In genomic region chr5:35135239-35135700, GRCh38 we compare ENCODE assay signal across 24 cellular contexts.
"Had no signal": no experiment of that assay in that cellular context is flagged by ENCODE, and none has a peak within 500 bp of the region (broad histone marks: within the 10 kb centered on the region; RNA-seq: fewer than 3 reads in every experiment).

No MANE protein-coding gene starts in this region.

- H3K4me1 ChIP-seq: heart left ventricle, psoas muscle, right atrium auricular region had no signal

- H3K27ac ChIP-seq: esophagus squamous epithelium, heart left ventricle, psoas muscle, right atrium auricular region, stomach, suprapubic skin, transverse colon, vagina had no signal

- H3K9me3 Mint-ChIP-seq: activated naive CD4-positive, alpha-beta T cell treated with anti-CD3 and anti-CD28 coated beads, Interleukin-2, amount 10 ng/mL, durations not matched to agents 7 days and 5 days; stimulated activated effector memory CD8-positive, alpha-beta T cell treated with anti-CD3 and anti-CD28 coated beads, Interleukin-12 subunit alpha, Interleukin-12 subunit beta, amount 100 ng/mL, for 72 hours; T-helper 1 cell treated with Interleukin-12 subunit alpha and Interleukin-12 subunit beta and Interleukin-4 antibody, amounts not matched to agents 30 μg/mL and 1 μg/mL, for 36 hours had no signal

- H3K4me3 ChIP-seq: esophagus squamous epithelium, heart left ventricle, lung, psoas muscle, right atrium auricular region, stomach, suprapubic skin, transverse colon, vagina had no signal

- H3K27me3 ChIP-seq: esophagus squamous epithelium, right atrium auricular region, stomach, suprapubic skin, transverse colon, vagina had no signal

- H3K27ac Mint-ChIP-seq: activated naive CD4-positive, alpha-beta T cell treated with anti-CD3 and anti-CD28 coated beads, Interleukin-2, amount 10 ng/mL, durations not matched to agents 7 days and 5 days; endodermal cell; naive thymus-derived CD4-positive, alpha-beta T cell; stimulated activated effector memory CD8-positive, alpha-beta T cell treated with anti-CD3 and anti-CD28 coated beads, Interleukin-12 subunit alpha, Interleukin-12 subunit beta, amount 100 ng/mL, for 72 hours; T-helper 1 cell treated with Interleukin-12 subunit alpha and Interleukin-12 subunit beta and Interleukin-4 antibody, amounts not matched to agents 30 μg/mL and 1 μg/mL, for 36 hours had no signal

- DNase-seq: activated CD4-positive, alpha-beta T cell treated with anti-CD3 and anti-CD28 coated beads for 4 hours; activated CD4-positive, alpha-beta T cell treated with anti-CD3 and anti-CD28 coated beads, Interleukin-2, amount 50 U/mL, for 48 hours; activated CD4-positive, CD25-positive, alpha-beta regulatory T cell; activated effector memory CD4-positive, alpha-beta T cell treated with Interleukin-2 at 50 U/mL for 16 hours; activated naive CD4-positive, alpha-beta T cell treated with anti-CD3 and anti-CD28 coated beads, Interleukin-2, amount 10 ng/mL, durations not matched to agents 7 days and 5 days; activated T-cell treated with anti-CD3 and anti-CD28 coated beads, Interleukin-2, amount 50 U/mL, for 48 hours; amygdala; cortex of kidney; endodermal cell; esophagus squamous epithelium; heart left ventricle; islet precursor cell; naive thymus-derived CD4-positive, alpha-beta T cell; psoas muscle; stimulated activated CD4-positive, alpha-beta T cell treated with anti-CD3 and anti-CD28 coated beads, Interleukin-1b, Interleukin-23, amount 100 ng/mL, for 48 hours; stomach; T1000; transverse colon had no signal

- H3K9me3 ChIP-seq: esophagus squamous epithelium, psoas muscle, right atrium auricular region, stomach, suprapubic skin, transverse colon, vagina had no signal

- H3K4me3 Mint-ChIP-seq: activated naive CD4-positive, alpha-beta T cell treated with anti-CD3 and anti-CD28 coated beads, Interleukin-2, amount 10 ng/mL, durations not matched to agents 7 days and 5 days; endodermal cell; stimulated activated effector memory CD8-positive, alpha-beta T cell treated with anti-CD3 and anti-CD28 coated beads, Interleukin-12 subunit alpha, Interleukin-12 subunit beta, amount 100 ng/mL, for 72 hours; T-helper 1 cell treated with Interleukin-12 subunit alpha and Interleukin-12 subunit beta and Interleukin-4 antibody, amounts not matched to agents 30 μg/mL and 1 μg/mL, for 36 hours had no signal

- H3K36me3 Mint-ChIP-seq: activated naive CD4-positive, alpha-beta T cell treated with anti-CD3 and anti-CD28 coated beads, Interleukin-2, amount 10 ng/mL, durations not matched to agents 7 days and 5 days; stimulated activated effector memory CD8-positive, alpha-beta T cell treated with anti-CD3 and anti-CD28 coated beads, Interleukin-12 subunit alpha, Interleukin-12 subunit beta, amount 100 ng/mL, for 72 hours had no signal

- ATAC-seq: heart left ventricle; naive thymus-derived CD4-positive, alpha-beta T cell; psoas muscle; stimulated activated effector memory CD8-positive, alpha-beta T cell treated with anti-CD3 and anti-CD28 coated beads, Interleukin-12 subunit alpha, Interleukin-12 subunit beta, amount 100 ng/mL, for 72 hours had no signal

- H3K36me3 ChIP-seq: esophagus squamous epithelium, heart left ventricle, right atrium auricular region, stomach, suprapubic skin, transverse colon, vagina had no signal
